Comparison of ENCODE assay signal across 9 cellular contexts in the genomic region with DNA sequence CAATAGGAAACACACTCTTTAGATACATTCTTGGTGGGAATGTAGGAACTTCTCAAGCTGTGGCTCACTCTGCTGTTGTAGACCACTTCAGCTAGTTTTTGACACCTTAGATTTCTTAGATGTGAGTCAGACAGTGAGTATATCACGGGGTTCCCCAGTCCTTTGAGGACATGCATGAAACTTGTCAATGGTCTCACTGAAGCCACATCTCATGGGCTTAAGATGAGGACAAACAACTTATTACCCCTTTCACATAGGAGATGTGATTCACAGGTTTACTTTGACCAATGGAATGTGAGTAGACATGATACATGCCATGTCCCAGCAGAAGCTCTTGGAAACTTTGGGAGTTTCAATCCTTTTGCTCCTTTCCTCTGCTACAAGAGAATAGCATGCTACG.
DNase-seq lines count a peak whose midpoint lies in the region; ATAC-seq and TF ChIP-seq lines count a peak whose summit lies in the region.
"Had no signal": no experiment of that assay in that cellular context is flagged by ENCODE, and none has a peak within 500 bp of the region (broad histone marks: within the 10 kb centered on the region; RNA-seq: fewer than 3 reads in every experiment).

No MANE protein-coding gene starts in this region.

- no peaks in the 10 kb centered on the region for H3K27me3 ChIP-seq in BLaER1 treated with 17β-estradiol and CSF1 and Interleukin-3, amounts not matched to agents 10 nM and 100 nM
- H3K27me3 ChIP-seq in tibial nerve (no peaks in the 10 kb centered on the region), MM.1S (replicated peaks; ENCODE audit: insufficient read depth, low read length) (no peaks in the 10 kb centered on the region)

- H2AFZ ChIP-seq in MM.1S (ENCODE audit: low read length): no peak overlapping the region

- peak; percentile 32 for DNase-seq in astrocyte of the hippocampus (ENCODE audit: low read depth, low spot score)
- DNase-seq in NCI-H526 (lab: John Stamatoyannopoulos, UW): no peak
- no peak for DNase-seq in tibial nerve (ENCODE audit: low spot score in 2 of 2)
- no peak for DNase-seq in MM.1S
- no peak for DNase-seq in NCI-H345 treated with DMSO at 0.1 percent for 48 hours (lab: John Stamatoyannopoulos, UW; ENCODE audit: unreplicated experiment)
- DNase-seq: activated CD8-positive, alpha-beta memory T cell treated with anti-CD3 and anti-CD28 coated beads, Interleukin-2, amount 50 U/mL, for 4 hours had no signal

- peaks cover 0 to 18% (median 0%) of the 10 kb centered on the region in 11 experiments; a peak in 3 of 22 replicates for H3K36me3 ChIP-seq in BLaER1 treated with 17β-estradiol and CSF1 and Interleukin-3, amounts not matched to agents 10 nM and 100 nM
- H3K36me3 ChIP-seq in tibial nerve (no peaks in the 10 kb centered on the region), MM.1S (replicated peaks; ENCODE audit: insufficient read depth, low read length) (no peaks in the 10 kb centered on the region)

- H3F3A ChIP-seq in MM.1S (ENCODE audit: insufficient read depth, low read length): no peaks in the 10 kb centered on the region

- no peaks in the 10 kb centered on the region for H3K9me2 ChIP-seq in MM.1S (replicated peaks; ENCODE audit: insufficient read depth, low read length)

- peaks cover 12 to 58% (median 27%) of the 10 kb centered on the region in 10 experiments for H3K4me1 ChIP-seq in BLaER1 treated with 17β-estradiol and CSF1 and Interleukin-3, amounts not matched to agents 10 nM and 100 nM
- H3K4me1 ChIP-seq in tibial nerve: peaks cover 0 to 4% (median 0%) of the 10 kb centered on the region in 4 donors
- H3K4me1 ChIP-seq in MM.1S (ENCODE audit: low read length): no peaks in the 10 kb centered on the region

- no peaks in the 10 kb centered on the region for H3K9me3 ChIP-seq in BLaER1 treated with 17β-estradiol and CSF1 and Interleukin-3, amounts not matched to agents 10 nM and 100 nM (replicated peaks in 1 of 11)
- H3K9me3 ChIP-seq in tibial nerve (no peaks in the 10 kb centered on the region), MM.1S (replicated peaks; ENCODE audit: insufficient read depth, low read length) (no peaks in the 10 kb centered on the region)

- no peak for TF ChIP-seq EP300 in tibial nerve (IDR thresholded peaks at IDR 0.05)

- H3K4me2 ChIP-seq in BLaER1 treated with 17β-estradiol and CSF1 and Interleukin-3, amounts not matched to agents 10 nM and 100 nM: peak overlapping the region in 5 of 11 experiments; percentile 72 to 90 (median 80); a peak in 10 of 22 replicates
- H3K4me2 ChIP-seq in MM.1S (ENCODE audit: low read depth, low read length): no peak overlapping the region

- TF ChIP-seq POLR2A in tibial nerve (IDR thresholded peaks at IDR 0.05): no peak

- no peaks in the 10 kb centered on the region for H3K79me2 ChIP-seq in MM.1S (ENCODE audit: low read length)

- ATAC-seq in GM19025 (IDR thresholded peaks at IDR 0.05; ENCODE audit: low read depth, unreplicated experiment): peak; percentile 79
- peak; percentile 88 for ATAC-seq in HG03045 (IDR thresholded peaks at IDR 0.05; ENCODE audit: unreplicated experiment)

- H3K27ac ChIP-seq in BLaER1 treated with 17β-estradiol and CSF1 and Interleukin-3, amounts not matched to agents 10 nM and 100 nM: peak overlapping the region in 10 of 11 experiments; percentile 33 to 94 (median 82); a peak in 15 of 22 replicates
- H3K27ac ChIP-seq in tibial nerve (peak overlapping the region in 2 of 4 donors; percentile 18 to 69), MM.1S (ENCODE audit: low read length) (no peak overlapping the region)

- peak overlapping the region in 3 of 11 experiments; percentile 63 to 73 (median 65); a peak in 5 of 22 replicates for H3K9ac ChIP-seq in BLaER1 treated with 17β-estradiol and CSF1 and Interleukin-3, amounts not matched to agents 10 nM and 100 nM
- no peak overlapping the region for H3K9ac ChIP-seq in MM.1S (ENCODE audit: low read length)

- H4K20me1 ChIP-seq in BLaER1 treated with 17β-estradiol and CSF1 and Interleukin-3, amounts not matched to agents 10 nM and 100 nM: no peaks in the 10 kb centered on the region
- no peaks in the 10 kb centered on the region for H4K20me1 ChIP-seq in MM.1S (ENCODE audit: insufficient read depth, low read length)

- WGBS in tibial nerve, 2 donors: 94 to 97% methylated on average over 2 of the region's 2 CpGs

- TF ChIP-seq CTCF in tibial nerve (IDR thresholded peaks at IDR 0.05) (no peak), MM.1S (IDR thresholded peaks at IDR 0.05; ENCODE audit: low read length) (no peak)

- no peak overlapping the region for H3K4me3 ChIP-seq in BLaER1 treated with 17β-estradiol and CSF1 and Interleukin-3, amounts not matched to agents 10 nM and 100 nM
- H3K4me3 ChIP-seq in tibial nerve (no peak overlapping the region), MM.1S (ENCODE audit: low read length) (no peak overlapping the region)
